18 cellular contexts compared by ENCODE assay signal in genomic region chr6:38445912-38446311, GRCh38.
"Had no signal": no experiment of that assay in that cellular context is flagged by ENCODE, and none has a peak within 500 bp of the region (broad histone marks: within the 10 kb centered on the region; RNA-seq: fewer than 3 reads in every experiment).

No MANE protein-coding gene starts in this region.

- FAIRE-seq: frontal cortex, keratinocyte had no signal

- ATAC-seq: effector memory CD8-positive, alpha-beta T cell; naive thymus-derived CD4-positive, alpha-beta T cell; sciatic nerve; stimulated activated effector memory CD8-positive, alpha-beta T cell treated with anti-CD3 and anti-CD28 coated beads, Interleukin-12 subunit alpha, Interleukin-12 subunit beta, amount 100 ng/mL, for 72 hours had no signal

- H3K27ac ChIP-seq: coronary artery, neural progenitor cell, parathyroid adenoma, stomach, tibial artery had no signal

- H3K9me3 Mint-ChIP-seq: effector memory CD8-positive, alpha-beta T cell had no signal

- H3K4me3 ChIP-seq: coronary artery, neural progenitor cell, stomach, tibial artery had no signal

- H3K9me3 ChIP-seq: stomach had no signal

- H3K36me3 Mint-ChIP-seq: neural progenitor cell; stimulated activated effector memory CD8-positive, alpha-beta T cell treated with anti-CD3 and anti-CD28 coated beads, Interleukin-12 subunit alpha, Interleukin-12 subunit beta, amount 100 ng/mL, for 72 hours had no signal

- H3K36me3 ChIP-seq: neural progenitor cell, stomach, tibial artery had no signal

- H3K9ac ChIP-seq: neural progenitor cell, parathyroid adenoma had no signal

- H3K27ac Mint-ChIP-seq: effector memory CD8-positive, alpha-beta T cell; nephron; neural progenitor cell; progenitor cell of endocrine pancreas; stimulated activated effector memory CD8-positive, alpha-beta T cell treated with anti-CD3 and anti-CD28 coated beads, Interleukin-12 subunit alpha, Interleukin-12 subunit beta, amount 100 ng/mL, for 72 hours; type B pancreatic cell had no signal

- H3K27me3 Mint-ChIP-seq: effector memory CD8-positive, alpha-beta T cell; naive thymus-derived CD4-positive, alpha-beta T cell; progenitor cell of endocrine pancreas; type B pancreatic cell had no signal

- DNase-seq: effector memory CD8-positive, alpha-beta T cell; hypothalamus; naive thymus-derived CD4-positive, alpha-beta T cell; stimulated activated CD4-positive, alpha-beta T cell treated with anti-CD3 and anti-CD28 coated beads, Interleukin-2, amount 100 ng/mL, for 24 hours; stimulated activated CD4-positive, alpha-beta T cell treated with anti-CD3 and anti-CD28 coated beads, Interleukin-4, amount 100 ng/mL, for 24 hours; stimulated activated naive CD4-positive, alpha-beta T cell treated with Interleukin-2 at 50 U/mL for 16 hours; stomach; tibial artery had no signal

- H3K27me3 ChIP-seq: neural progenitor cell, stomach, tibial artery had no signal

- H3K4me3 Mint-ChIP-seq: effector memory CD8-positive, alpha-beta T cell; naive thymus-derived CD4-positive, alpha-beta T cell; nephron; neural progenitor cell; stimulated activated effector memory CD8-positive, alpha-beta T cell treated with anti-CD3 and anti-CD28 coated beads, Interleukin-12 subunit alpha, Interleukin-12 subunit beta, amount 100 ng/mL, for 72 hours; type B pancreatic cell had no signal
